10 cellular contexts compared by ENCODE assay signal in the genomic region with DNA sequence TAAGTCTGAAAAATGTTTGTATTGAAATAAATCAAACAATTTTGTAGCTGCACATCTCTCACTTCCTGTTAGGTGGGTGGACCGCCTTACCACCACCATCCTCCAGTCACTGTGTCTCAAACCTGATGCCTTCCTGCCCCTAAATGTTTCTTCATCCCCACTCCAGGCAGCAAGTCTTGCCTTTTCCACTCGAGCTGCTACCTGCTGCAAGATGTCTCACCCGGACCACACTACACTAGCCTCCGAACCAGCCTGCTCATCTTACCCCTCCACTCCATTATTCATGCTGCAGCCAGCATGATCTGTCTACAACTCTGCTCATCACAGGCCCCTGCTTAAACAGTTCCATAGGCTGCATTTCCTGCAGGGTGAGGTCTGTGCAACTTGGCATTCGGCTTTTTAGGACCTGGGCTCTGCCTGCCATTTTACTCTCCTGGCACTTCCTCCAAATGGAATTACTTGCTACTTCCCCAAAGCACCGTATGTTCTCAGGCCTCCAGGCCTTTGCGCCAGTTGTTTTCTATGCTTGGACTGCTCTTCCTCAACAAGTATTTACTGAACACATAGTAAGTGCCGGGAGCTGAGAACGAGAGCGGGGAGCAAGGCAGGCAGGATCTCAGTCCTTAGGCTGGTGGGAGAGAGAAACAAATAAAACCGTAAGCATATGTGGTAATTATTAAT. TPM values are rescaled to one million over a fixed set of nuclear protein-coding genes. Genes with fewer than 3 reads are reported as not detected.
DNase-seq lines count a peak whose midpoint lies in the region; ATAC-seq and TF ChIP-seq lines count a peak whose summit lies in the region.
"Had no signal": no experiment of that assay in that cellular context is flagged by ENCODE, and none has a peak within 500 bp of the region (broad histone marks: within the 10 kb centered on the region; RNA-seq: fewer than 3 reads in every experiment).

No MANE protein-coding gene starts in this region.

- peaks cover 23% of the 10 kb centered on the region for H3K79me1 ChIP-seq in trophoblast cell (ENCODE audit: low read length)

- H4K91ac ChIP-seq in trophoblast cell (ENCODE audit: low read depth, low read length): no peak overlapping the region

- peaks cover 52% of the 10 kb centered on the region for H3K4me1 ChIP-seq in stomach smooth muscle (ENCODE audit: control insufficient read depth, insufficient read depth, low read length)
- H3K4me1 ChIP-seq in trophoblast cell (ENCODE audit: control insufficient read depth in 1 of 2, insufficient read depth in 2 of 2, low read length in 2 of 2): peaks cover 18 to 22% of the 10 kb centered on the region in 2 experiments

- no peaks in the 10 kb centered on the region for H3K27me3 Mint-ChIP-seq in T-helper 1 cell treated with Interleukin-12 subunit alpha and Interleukin-12 subunit beta and Interleukin-4 antibody, amounts not matched to agents 30 μg/mL and 1 μg/mL, for 36 hours (ENCODE audit: low read depth)
- H3K27me3 Mint-ChIP-seq in activated T-helper 1 cell treated with anti-CD3 and anti-CD28 coated beads, Interleukin-12 subunit alpha, Interleukin-12 subunit beta, Interleukin-2, Interleukin-4 antibody, amounts not matched to agents 30 ng/mL and 10 ng/mL and 1 ng/mL, durations not matched to agents 14 hours and 24 hours and 36 hours (ENCODE audit: insufficient read depth): no peaks in the 10 kb centered on the region
- peaks cover 2 to 6% (median 4%) of the 10 kb centered on the region in 3 donors for H3K27me3 Mint-ChIP-seq in immature natural killer cell (ENCODE audit: low read depth in 3 of 3)

- H3K9me3 ChIP-seq in stomach smooth muscle (ENCODE audit: control insufficient read depth in 2 of 2, low read length in 2 of 2) (no peaks in the 10 kb centered on the region), trophoblast cell (ENCODE audit: insufficient read depth, low read depth, low read length) (no peaks in the 10 kb centered on the region)
- H3K9me3 ChIP-seq: A549 had no signal

- no peak overlapping the region for H3K23ac ChIP-seq in trophoblast cell (ENCODE audit: low read length)

- H3K9me3 Mint-ChIP-seq in T-helper 1 cell treated with Interleukin-12 subunit alpha and Interleukin-12 subunit beta and Interleukin-4 antibody, amounts not matched to agents 30 μg/mL and 1 μg/mL, for 36 hours: no peaks in the 10 kb centered on the region
- no peaks in the 10 kb centered on the region for H3K9me3 Mint-ChIP-seq in activated T-helper 1 cell treated with anti-CD3 and anti-CD28 coated beads, Interleukin-12 subunit alpha, Interleukin-12 subunit beta, Interleukin-2, Interleukin-4 antibody, amounts not matched to agents 30 ng/mL and 10 ng/mL and 1 ng/mL, durations not matched to agents 14 hours and 24 hours and 36 hours
- H3K9me3 Mint-ChIP-seq in immature natural killer cell: no peaks in the 10 kb centered on the region

- H2BK5ac ChIP-seq in trophoblast cell (ENCODE audit: low read depth, low read length, poor library complexity): no peak overlapping the region

- TF ChIP-seq CTCF in omental fat pad (IDR thresholded peaks at IDR 0.05): no peak

- DNase-seq in T-helper 1 cell: no peak
- DNase-seq in activated T-helper 1 cell treated with anti-CD3 and anti-CD28 coated beads, Interleukin-12 subunit alpha, Interleukin-12 subunit beta, Interleukin-2, Interleukin-4 antibody, amounts not matched to agents 30 ng/mL and 10 ng/mL and 1 ng/mL, durations not matched to agents 14 hours and 24 hours and 36 hours (ENCODE audit: low spot score): no peak
- no peak for DNase-seq in immature natural killer cell
- DNase-seq in omental fat pad (ENCODE audit: low spot score): no peak
- DNase-seq in trophoblast cell: no peak
- DNase-seq: PC-9 had no signal

- no peak overlapping the region for H2BK12ac ChIP-seq in trophoblast cell (ENCODE audit: low read length)

- H3K4me1 Mint-ChIP-seq in T-helper 1 cell treated with Interleukin-12 subunit alpha and Interleukin-12 subunit beta and Interleukin-4 antibody, amounts not matched to agents 30 μg/mL and 1 μg/mL, for 36 hours (ENCODE audit: low read depth): peaks cover 32% of the 10 kb centered on the region
- H3K4me1 Mint-ChIP-seq in activated T-helper 1 cell treated with anti-CD3 and anti-CD28 coated beads, Interleukin-12 subunit alpha, Interleukin-12 subunit beta, Interleukin-2, Interleukin-4 antibody, amounts not matched to agents 30 ng/mL and 10 ng/mL and 1 ng/mL, durations not matched to agents 14 hours and 24 hours and 36 hours (ENCODE audit: low read depth): peaks cover 42% of the 10 kb centered on the region
- peaks cover 46 to 53% of the 10 kb centered on the region in 2 donors for H3K4me1 Mint-ChIP-seq in immature natural killer cell

- no peak overlapping the region for H4K12ac ChIP-seq in trophoblast cell (ENCODE audit: low read depth, low read length)

- peak overlapping the region; percentile 71 for H3K27ac Mint-ChIP-seq in T-helper 1 cell treated with Interleukin-12 subunit alpha and Interleukin-12 subunit beta and Interleukin-4 antibody, amounts not matched to agents 30 μg/mL and 1 μg/mL, for 36 hours
- H3K27ac Mint-ChIP-seq in activated T-helper 1 cell treated with anti-CD3 and anti-CD28 coated beads, Interleukin-12 subunit alpha, Interleukin-12 subunit beta, Interleukin-2, Interleukin-4 antibody, amounts not matched to agents 30 ng/mL and 10 ng/mL and 1 ng/mL, durations not matched to agents 14 hours and 24 hours and 36 hours: peak overlapping the region; percentile 82
- peak overlapping the region; percentile 82 to 96 (median 92) for H3K27ac Mint-ChIP-seq in immature natural killer cell

- H3K79me2 ChIP-seq in trophoblast cell (ENCODE audit: control insufficient read depth, insufficient read depth, low read length, poor library complexity): peaks cover 10% of the 10 kb centered on the region

- no peak overlapping the region for H3K4me2 ChIP-seq in trophoblast cell (ENCODE audit: low read length)
- H3K4me2 ChIP-seq: A549, PC-9 had no signal

- no peak overlapping the region for H4K8ac ChIP-seq in trophoblast cell (ENCODE audit: low read depth, low read length)

- H3K36me3 ChIP-seq in stomach smooth muscle (ENCODE audit: control insufficient read depth in 2 of 2, insufficient read depth in 2 of 2, low read length in 2 of 2) (peaks cover 8 to 11% of the 10 kb centered on the region in 2 donors), trophoblast cell (ENCODE audit: control insufficient read depth in 1 of 2, insufficient read depth in 2 of 2, low read length in 2 of 2) (peaks cover 34 to 35% of the 10 kb centered on the region in 2 experiments)

- no peak overlapping the region for H2BK120ac ChIP-seq in trophoblast cell (ENCODE audit: insufficient read depth, low read length, poor library complexity)

- intact Hi-C loops in activated T-helper 1 cell treated with anti-CD3 and anti-CD28 coated beads, Interleukin-12 subunit alpha, Interleukin-12 subunit beta, Interleukin-2, Interleukin-4 antibody, amounts not matched to agents 30 ng/mL and 10 ng/mL and 1 ng/mL, durations not matched to agents 14 hours and 24 hours and 36 hours (cut with micrococcal nuclease): no loop called here

- H3K4me3 Mint-ChIP-seq in T-helper 1 cell treated with Interleukin-12 subunit alpha and Interleukin-12 subunit beta and Interleukin-4 antibody, amounts not matched to agents 30 μg/mL and 1 μg/mL, for 36 hours: peak overlapping the region; percentile 79
- peak overlapping the region; percentile 83 for H3K4me3 Mint-ChIP-seq in activated T-helper 1 cell treated with anti-CD3 and anti-CD28 coated beads, Interleukin-12 subunit alpha, Interleukin-12 subunit beta, Interleukin-2, Interleukin-4 antibody, amounts not matched to agents 30 ng/mL and 10 ng/mL and 1 ng/mL, durations not matched to agents 14 hours and 24 hours and 36 hours
- peak overlapping the region; percentile 67 to 81 (median 70) for H3K4me3 Mint-ChIP-seq in immature natural killer cell

- no peak overlapping the region for H3K14ac ChIP-seq in trophoblast cell (ENCODE audit: low read length)

- H3K27me3 ChIP-seq in stomach smooth muscle (ENCODE audit: control insufficient read depth in 1 of 2, insufficient read depth in 2 of 2, low read length in 2 of 2) (no peaks in the 10 kb centered on the region), trophoblast cell (ENCODE audit: insufficient read depth, low read length) (no peaks in the 10 kb centered on the region)

- peak overlapping the region; percentile 84 for H3K9ac ChIP-seq in stomach smooth muscle (ENCODE audit: low read length in 2 of 2)
- no peak overlapping the region for H3K9ac ChIP-seq in trophoblast cell (ENCODE audit: low read length)

- ATAC-seq in omental fat pad (ENCODE audit: low FRiP score) (no peak), HG02981 (IDR thresholded peaks at IDR 0.05; ENCODE audit: unreplicated experiment) (no peak)
- ATAC-seq: A549 had no signal

- H3K4me3 ChIP-seq in stomach smooth muscle (ENCODE audit: low read length in 2 of 2): peak overlapping the region; percentile 23 to 78
- no peak overlapping the region for H3K4me3 ChIP-seq in trophoblast cell (ENCODE audit: low read depth, low read length)
- H3K4me3 ChIP-seq: A549, PC-9 had no signal

- H2AFZ ChIP-seq in trophoblast cell (ENCODE audit: insufficient read depth, low read length, poor library complexity): no peak overlapping the region
- H2AFZ ChIP-seq: PC-9 had no signal

- peaks cover 14% of the 10 kb centered on the region for H3K36me3 Mint-ChIP-seq in T-helper 1 cell treated with Interleukin-12 subunit alpha and Interleukin-12 subunit beta and Interleukin-4 antibody, amounts not matched to agents 30 μg/mL and 1 μg/mL, for 36 hours (ENCODE audit: low read depth)
- H3K36me3 Mint-ChIP-seq in activated T-helper 1 cell treated with anti-CD3 and anti-CD28 coated beads, Interleukin-12 subunit alpha, Interleukin-12 subunit beta, Interleukin-2, Interleukin-4 antibody, amounts not matched to agents 30 ng/mL and 10 ng/mL and 1 ng/mL, durations not matched to agents 14 hours and 24 hours and 36 hours (ENCODE audit: low read depth): peaks cover 21% of the 10 kb centered on the region
- peaks cover 14 to 20% (median 15%) of the 10 kb centered on the region in 3 donors for H3K36me3 Mint-ChIP-seq in immature natural killer cell

- no peak overlapping the region for H2AK5ac ChIP-seq in trophoblast cell (ENCODE audit: low read length)

- H3K4ac ChIP-seq in trophoblast cell (ENCODE audit: low read depth, low read length): no peak overlapping the region

- H3K27ac ChIP-seq in stomach smooth muscle (ENCODE audit: low read length) (peak overlapping the region; percentile 92), trophoblast cell (ENCODE audit: low read depth, low read length) (no peak overlapping the region)
- H3K27ac ChIP-seq: A549, PC-9 had no signal

- no CpG with 5 or more reads among the region's 11 CpGs for WGBS in trophoblast cell (ENCODE audit: extremely low coverage, insufficient coverage, insufficient read length)

- H3K18ac ChIP-seq in trophoblast cell (ENCODE audit: low read length): no peak overlapping the region

RNA-seq across cellular contexts. Expression of gene SF3A3, which starts 5.2 kb away (rescaled TPM):
- total RNA-seq in activated T-helper 1 cell treated with anti-CD3 and anti-CD28 coated beads, Interleukin-12 subunit alpha, Interleukin-12 subunit beta, Interleukin-2, Interleukin-4 antibody, amounts not matched to agents 30 ng/mL and 10 ng/mL and 1 ng/mL, durations not matched to agents 14 hours and 24 hours and 36 hours: 136 and 138 TPM in 2 replicates
- polyA plus RNA-seq in immature natural killer cell: 10 to 100 TPM; 62.3 to 81.7 (median 70.9) TPM
- total RNA-seq in omental fat pad: 10 to 100 TPM; 37.0 to 76.6 (median 50.4) TPM
- polyA plus RNA-seq in trophoblast cell (2013): 33.9 and 37.1 TPM in 2 replicates

RNA-seq across cellular contexts. Expression of gene FHL3, which starts 10.3 kb away (rescaled TPM):
- total RNA-seq in activated T-helper 1 cell treated with anti-CD3 and anti-CD28 coated beads, Interleukin-12 subunit alpha, Interleukin-12 subunit beta, Interleukin-2, Interleukin-4 antibody, amounts not matched to agents 30 ng/mL and 10 ng/mL and 1 ng/mL, durations not matched to agents 14 hours and 24 hours and 36 hours: 32.5 and 35.7 TPM in 2 replicates
- 100 to 1,000 TPM in 1 of 3 donors, 10 to 100 TPM in 2; 36.8 to 121 (median 74.1) TPM for polyA plus RNA-seq in immature natural killer cell
- 10 to 100 TPM in 3 of 4 donors, 1 to 10 TPM in 1; 9.2 to 27.6 (median 16.4) TPM for total RNA-seq in omental fat pad
- 56.9 and 57.3 TPM in 2 replicates for polyA plus RNA-seq in trophoblast cell (2013)

RNA-seq across cellular contexts. Expression of gene UTP11, which starts 17.5 kb away (rescaled TPM):
- total RNA-seq in activated T-helper 1 cell treated with anti-CD3 and anti-CD28 coated beads, Interleukin-12 subunit alpha, Interleukin-12 subunit beta, Interleukin-2, Interleukin-4 antibody, amounts not matched to agents 30 ng/mL and 10 ng/mL and 1 ng/mL, durations not matched to agents 14 hours and 24 hours and 36 hours: 106 and 108 TPM in 2 replicates
- 10 to 100 TPM; 22.6 to 32.7 (median 30.4) TPM for polyA plus RNA-seq in immature natural killer cell
- total RNA-seq in omental fat pad: 10 to 100 TPM; 25.1 to 55.2 (median 30.4) TPM
- 56.4 and 56.8 TPM in 2 replicates for polyA plus RNA-seq in trophoblast cell (2013)

RNA-seq across cellular contexts. Expression of gene INPP5B, which starts 48.2 kb away (rescaled TPM):
- 23.6 and 27.2 TPM in 2 replicates for total RNA-seq in activated T-helper 1 cell treated with anti-CD3 and anti-CD28 coated beads, Interleukin-12 subunit alpha, Interleukin-12 subunit beta, Interleukin-2, Interleukin-4 antibody, amounts not matched to agents 30 ng/mL and 10 ng/mL and 1 ng/mL, durations not matched to agents 14 hours and 24 hours and 36 hours
- polyA plus RNA-seq in immature natural killer cell: 10 to 100 TPM; 11.1 to 28.0 (median 13.6) TPM
- 10 to 100 TPM; 16.2 to 45.6 (median 27.0) TPM for total RNA-seq in omental fat pad
- 9.0 TPM in 2 replicates for polyA plus RNA-seq in trophoblast cell (2013)

RNA-seq across cellular contexts. Expression of gene POU3F1, which starts 51.6 kb away (rescaled TPM):
- 1.5 and 1.8 TPM in 2 replicates for total RNA-seq in activated T-helper 1 cell treated with anti-CD3 and anti-CD28 coated beads, Interleukin-12 subunit alpha, Interleukin-12 subunit beta, Interleukin-2, Interleukin-4 antibody, amounts not matched to agents 30 ng/mL and 10 ng/mL and 1 ng/mL, durations not matched to agents 14 hours and 24 hours and 36 hours
- polyA plus RNA-seq in immature natural killer cell: under 1 TPM in 2 of 3 donors, not detected in 1; 0.14 to 0.43 TPM
- total RNA-seq in omental fat pad: under 1 TPM in 1 of 4 donors, not detected in 3; 0.19 TPM
- 0.44 and 0.46 TPM in 2 replicates for polyA plus RNA-seq in trophoblast cell (2013)
- total RNA-seq: PC-9 had no signal
- polyA plus RNA-seq: A549 had no signal
